In genomic region chr17:35372846-35373531, GRCh38 we compare ENCODE assay signal across 8 cellular contexts. TPM values are rescaled to one million over a fixed set of nuclear protein-coding genes. Genes with fewer than 3 reads are reported as not detected.
DNase-seq lines count a peak whose midpoint lies in the region; ATAC-seq and TF ChIP-seq lines count a peak whose summit lies in the region.

No MANE protein-coding gene starts in this region.

- intact Hi-C loops in activated CD4-positive, alpha-beta memory T cell treated with anti-CD3 and anti-CD28 coated beads for 36 hours (cut with micrococcal nuclease) = loop anchor here (1.0 to 2.0 kb wide), 5 partner anchors 60 to 436 kb away; partner anchors contain the start of genes AP2B1, SLFN12L and TAF15
- intact Hi-C loops in ovary (cut with DNase I) = no loop called here

- peaks cover 38% of the 10 kb centered on the region for H3K36me3 Mint-ChIP-seq in activated CD4-positive, alpha-beta memory T cell treated with anti-CD3 and anti-CD28 coated beads for 36 hours

- H3K4me3 Mint-ChIP-seq in activated CD4-positive, alpha-beta memory T cell treated with anti-CD3 and anti-CD28 coated beads for 36 hours = peak overlapping the region; percentile 96

- H3K4me3 ChIP-seq in SK-N-SH (ENCODE audit: low read depth in 2 of 2, low read length in 1 of 2) (no peak overlapping the region), fibroblast of mammary gland (ENCODE audit: control insufficient read depth, low read depth, low read length) (peak overlapping the region; percentile 82), ovary (peak overlapping the region; percentile 78)

- peaks cover 4% of the 10 kb centered on the region for H3F3A ChIP-seq in SK-N-SH (replicated peaks; ENCODE audit: insufficient read depth)

- ATAC-seq in SK-N-SH treated with all-trans-retinoic acid at 6 μM for 48 hours = no peak

- H3K4me2 ChIP-seq in SK-N-SH = peak overlapping the region; percentile 89; the same call in 1 of the 2 replicates

- POLR2A ChIA-PET in SK-N-SH (lab: Yijun Ruan, JAX) = no interaction called here
- POLR2A ChIA-PET in activated CD4-positive, alpha-beta memory T cell treated with anti-CD3 and anti-CD28 coated beads for 36 hours (lab: Charles Lee) = interaction anchor here (0.6 to 3.0 kb wide), 24 partner anchors 14 to 1022 kb away, joined by 3 to 26 read pairs (median 4); partner anchors contain the start of genes SLFN12L, SLFN13 and SLFN5

- TF ChIP-seq RAD21 in SK-N-SH (IDR thresholded peaks at IDR 0.05; ENCODE audit: low read length) = no peak

- H3K36me3 ChIP-seq in SK-N-SH (replicated peaks in 1 of 2; ENCODE audit: control insufficient read depth in 1 of 2, insufficient read depth in 2 of 2, low read length in 1 of 2) (no peaks in the 10 kb centered on the region), ovary (no peaks in the 10 kb centered on the region)

- peak overlapping the region; percentile 83; the same call in 1 of the 2 replicates for H2AFZ ChIP-seq in SK-N-SH (ENCODE audit: low read depth)

- H3K9me3 Mint-ChIP-seq in activated CD4-positive, alpha-beta memory T cell treated with anti-CD3 and anti-CD28 coated beads for 36 hours = peaks cover 21% of the 10 kb centered on the region

- DNase-seq in SK-N-SH = peak; percentile 11
- peak; percentile 52 for DNase-seq in KBM-7
- DNase-seq in activated CD4-positive, alpha-beta memory T cell treated with anti-CD3 and anti-CD28 coated beads for 36 hours = peak; percentile 44
- DNase-seq in fibroblast of mammary gland (ENCODE audit: low read depth) = peak; percentile 12
- DNase-seq in ovary = peak in 4 of 5 donors; percentile 28 to 61 (median 50)
- DNase-seq in SHP77 (lab: John Stamatoyannopoulos, UW) = no peak
- DNase-seq in NCI-H187 treated with DMSO at 0.1 percent for 48 hours (lab: John Stamatoyannopoulos, UW) = no peak

- no peak overlapping the region for H3K9ac ChIP-seq in SK-N-SH

- H3K9me3 ChIP-seq in SK-N-SH (no peaks in the 10 kb centered on the region), ovary (no peaks in the 10 kb centered on the region)

- H3K27ac Mint-ChIP-seq in activated CD4-positive, alpha-beta memory T cell treated with anti-CD3 and anti-CD28 coated beads for 36 hours = peak overlapping the region; percentile 97

- WGBS in SK-N-SH (ENCODE audit: low lambda C conversion rate) = under 1% methylated on average over 12 of the region's 25 CpGs
- 1 to 5% (median 2%) methylated on average over 22 to 25 of the region's 25 CpGs for WGBS in ovary, 3 donors

- no peaks in the 10 kb centered on the region for H3K9me2 ChIP-seq in SK-N-SH

- no peaks in the 10 kb centered on the region for H4K20me1 ChIP-seq in SK-N-SH (ENCODE audit: insufficient read depth)

- H3K4me1 ChIP-seq in SK-N-SH (ENCODE audit: control insufficient read depth in 1 of 2, insufficient read depth in 2 of 2, low read depth in 1 of 2, low read length in 1 of 2) (peaks cover 0 to 3% of the 10 kb centered on the region in 2 experiments; a peak in 2 of 4 replicates), ovary (ENCODE audit: insufficient read depth) (no peaks in the 10 kb centered on the region)

- TF ChIP-seq CTCF in SK-N-SH (IDR thresholded peaks at IDR 0.05) = no peak
- TF ChIP-seq CTCF in fibroblast of mammary gland (conservative IDR thresholded peaks at IDR 0.05; ENCODE audit: control insufficient read depth, insufficient read depth, low read depth, low read length) = no peak
- no peak for TF ChIP-seq CTCF in ovary (IDR thresholded peaks at IDR 0.05)

- no peaks in the 10 kb centered on the region for H3K27me3 Mint-ChIP-seq in activated CD4-positive, alpha-beta memory T cell treated with anti-CD3 and anti-CD28 coated beads for 36 hours

- H3K27ac ChIP-seq in SK-N-SH (ENCODE audit: low read depth in 2 of 2, low read length in 1 of 2) = no peak overlapping the region
- H3K27ac ChIP-seq in ovary = peak overlapping the region; percentile 95 to 98

- TF ChIP-seq EP300 in SK-N-SH (IDR thresholded peaks at IDR 0.05; ENCODE audit: borderline replicate concordance in 1 of 2, low read depth in 1 of 2, low read length in 1 of 2) (no peak), ovary (IDR thresholded peaks at IDR 0.05) (no peak)

- H3K79me2 ChIP-seq in SK-N-SH (ENCODE audit: insufficient read depth) = no peaks in the 10 kb centered on the region

- TF ChIP-seq POLR2A in ovary (IDR thresholded peaks at IDR 0.05) = no peak

- peaks cover 47% of the 10 kb centered on the region; the same call in 1 of the 2 replicates for H3K27me3 ChIP-seq in SK-N-SH (ENCODE audit: insufficient read depth)
- no peaks in the 10 kb centered on the region for H3K27me3 ChIP-seq in ovary

- CTCF ChIA-PET in SK-N-SH (lab: Yijun Ruan, JAX) = no interaction called here
- CTCF ChIA-PET in activated CD4-positive, alpha-beta memory T cell treated with anti-CD3 and anti-CD28 coated beads for 36 hours (lab: Charles Lee) = interaction anchor here (0.6 to 3.5 kb wide), 8 partner anchors 13 to 169 kb away, joined by 3 to 13 read pairs (median 4); no protein-coding TSS in a partner anchor

- peaks cover 59% of the 10 kb centered on the region for H3K4me1 Mint-ChIP-seq in activated CD4-positive, alpha-beta memory T cell treated with anti-CD3 and anti-CD28 coated beads for 36 hours (ENCODE audit: low read depth)

- in situ Hi-C loops in KBM-7 (cut with MboI; ENCODE audit: low pct_unique_long_range_greater_than_20kb, low sequenced_read_pairs) = loop anchor here (25.0 kb wide), 1 partner anchor 164 kb away; the partner anchor contains the start of gene SLFN12L

TF ChIP-seq in SK-N-SH, 30 proteins besides CTCF, POLR2A, EP300 and RAD21 (continues in another document):
- TF ChIP-seq MEF2A (IDR thresholded peaks at IDR 0.05; ENCODE audit: borderline replicate concordance, low read depth) (no peak), TCF12 (IDR thresholded peaks at IDR 0.05) (no peak), FOXM1 (IDR thresholded peaks at IDR 0.05; ENCODE audit: low read depth) (no peak), GABPA (IDR thresholded peaks at IDR 0.05; ENCODE audit: low read depth) (no peak), RXRA (IDR thresholded peaks at IDR 0.05; ENCODE audit: borderline replicate concordance, low read depth) (no peak), SIN3A (IDR thresholded peaks at IDR 0.05; ENCODE audit: borderline replicate concordance, low read depth, low read length) (no peak), POLR2AphosphoS5 (IDR thresholded peaks at IDR 0.05; ENCODE audit: low read depth, low read length) (no peak), YY1 (IDR thresholded peaks at IDR 0.05; ENCODE audit: low read depth) (no peak), NFIC (IDR thresholded peaks at IDR 0.05; ENCODE audit: borderline replicate concordance) (no peak)
- TF ChIP-seq, protein P1, sequence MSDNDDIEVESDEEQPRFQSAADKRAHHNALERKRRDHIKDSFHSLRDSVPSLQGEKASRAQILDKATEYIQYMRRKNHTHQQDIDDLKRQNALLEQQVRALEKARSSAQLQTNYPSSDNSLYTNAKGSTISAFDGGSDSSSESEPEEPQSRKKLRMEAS (IDR thresholded peaks at IDR 0.05; ENCODE audit: low read depth) = no peak

TF ChIP-seq in SK-N-SH treated with all-trans-retinoic acid at 6 μM for 48 hours, 23 proteins besides CTCF, POLR2A, EP300 and RAD21:
- TF ChIP-seq ZFP3 (CRISPR knock-in tag; IDR thresholded peaks at IDR 0.05) (no peak), ZNF565 (CRISPR knock-in tag; conservative IDR thresholded peaks at IDR 0.05; ENCODE audit: low read depth) (no peak), ARNTL (CRISPR knock-in tag; IDR thresholded peaks at IDR 0.05; ENCODE audit: borderline replicate concordance, low read depth) (no peak), ZNF8 (CRISPR knock-in tag; IDR thresholded peaks at IDR 0.05) (no peak), GLIS3 (CRISPR knock-in tag; IDR thresholded peaks at IDR 0.05) (no peak)

RNA-seq across cellular contexts. Expression of gene SLFN11, which starts 0.4 kb away (rescaled TPM):
- polyA plus RNA-seq in SK-N-SH (2012; rRNA removed) (0.02 TPM in 2 replicates), ovary (10 to 100 TPM in 1 of 2 donors, 1 to 10 TPM in 1; 9.6 to 36.0 TPM)
- polyA plus RNA-seq in SK-N-SH (2012; cell fraction: cytosol; rRNA removed) = under 0.01 and 0.01 TPM in 2 replicates
- polyA plus RNA-seq in SK-N-SH (2012; cell fraction: nucleus; rRNA removed) = 0.07 TPM in 1 of 2 replicates, not detected in the other
- total RNA-seq in activated CD4-positive, alpha-beta memory T cell treated with anti-CD3 and anti-CD28 coated beads for 36 hours = 10 to 100 TPM; 64.8 to 68.8 TPM
- total RNA-seq in ovary = 10 to 100 TPM; 27.7 to 75.0 (median 42.7) TPM

RNA-seq across cellular contexts. Expression of gene SLFN12, which starts 59.3 kb away (rescaled TPM):
- 5.6 and 8.0 TPM in 2 replicates for polyA plus RNA-seq in SK-N-SH (2012; rRNA removed)
- polyA plus RNA-seq in SK-N-SH (2012; cell fraction: cytosol; rRNA removed) = 5.6 and 6.0 TPM in 2 replicates
- polyA plus RNA-seq in SK-N-SH (2012; cell fraction: nucleus; rRNA removed) = 11.3 and 19.2 TPM in 2 replicates
- total RNA-seq in activated CD4-positive, alpha-beta memory T cell treated with anti-CD3 and anti-CD28 coated beads for 36 hours = 10 to 100 TPM in 1 of 2 experiments, 1 to 10 TPM in 1; 10.0 to 10.7 TPM
- total RNA-seq in ovary = 10 to 100 TPM in 2 of 7 donors, 1 to 10 TPM in 5; 7.0 to 11.3 (median 7.8) TPM
- 10 to 100 TPM in 1 of 2 donors, 1 to 10 TPM in 1; 4.4 to 10.3 TPM for polyA plus RNA-seq in ovary

Comparison
In these comparisons a context has a peak if more than half of its experiments do, and no peak if none do; other contexts are left out.
1. DNase-seq: peak in SK-N-SH (single experiment), KBM-7 (single experiment), activated CD4-positive, alpha-beta memory T cell treated with anti-CD3 and anti-CD28 coated beads for 36 hours (single experiment), fibroblast of mammary gland (single experiment) and ovary (4 of 5); none in SHP77 (0 of 2) and NCI-H187 treated with DMSO at 0.1 percent for 48 hours (single experiment).
2. H3K27ac ChIP-seq: peak in ovary (2 of 2); none in SK-N-SH (0 of 2).
3. H3K4me3 ChIP-seq: peak in fibroblast of mammary gland (single experiment) and ovary (single experiment); none in SK-N-SH (0 of 2).